28 cellular contexts compared by ENCODE assay signal in genomic region chr5:112895682-112896081, GRCh38. TPM values are rescaled to one million over a fixed set of nuclear protein-coding genes. Genes with fewer than 3 reads are reported as not detected.
DNase-seq lines count a peak whose midpoint lies in the region; ATAC-seq and TF ChIP-seq lines count a peak whose summit lies in the region.
"Had no signal": no experiment of that assay in that cellular context is flagged by ENCODE, and none has a peak within 500 bp of the region (broad histone marks: within the 10 kb centered on the region; RNA-seq: fewer than 3 reads in every experiment).

No MANE protein-coding gene starts in this region.

- H3K4me3 ChIP-seq in CD4-positive, alpha-beta memory T cell (ENCODE audit: low read length in 2 of 2): no peak overlapping the region
- H3K4me3 ChIP-seq: A549, neural progenitor cell, sigmoid colon, tibial nerve had no signal

- peaks cover 16% of the 10 kb centered on the region for H3K36me3 ChIP-seq in CD4-positive, alpha-beta memory T cell (ENCODE audit: insufficient read depth, low read length)

- no peak overlapping the region for H3K4me3 Mint-ChIP-seq in CD4-positive, alpha-beta memory T cell
- no peak overlapping the region for H3K4me3 Mint-ChIP-seq in activated T-helper 17 cell treated with anti-CD3 and anti-CD28 coated beads, Interleukin-2, amount 50 U/mL, for 72 hours
- H3K4me3 Mint-ChIP-seq: activated CD4-positive, alpha-beta T cell treated with anti-CD3 and anti-CD28 coated beads, Interleukin-2, amount 10 ng/mL, durations not matched to agents 7 days and 5 days; activated CD8-positive, alpha-beta memory T cell treated with anti-CD3 and anti-CD28 coated beads, Interleukin-2, amount 10 ng/mL, durations not matched to agents 7 days and 5 days; neural progenitor cell; stimulated activated naive CD8-positive, alpha-beta T cell treated with anti-CD3 and anti-CD28 coated beads, Interleukin-15, amount 100 ng/mL, for 72 hours had no signal

- no peak for DNase-seq in CD4-positive, alpha-beta memory T cell
- DNase-seq in left cardiac atrium: no peak
- peak; percentile 28 for DNase-seq in putamen (ENCODE audit: low spot score)
- no peak for DNase-seq in HEK293T (ENCODE audit: extremely low spot score)
- DNase-seq: activated CD4-positive, alpha-beta T cell treated with anti-CD3 and anti-CD28 coated beads, Interleukin-2, amount 10 ng/mL, durations not matched to agents 7 days and 5 days; activated CD8-positive, alpha-beta memory T cell treated with anti-CD3 and anti-CD28 coated beads, Interleukin-2, amount 10 ng/mL, durations not matched to agents 7 days and 5 days; activated naive CD4-positive, alpha-beta T cell treated with anti-CD3 and anti-CD28 coated beads, Interleukin-2, amount 50 U/mL, for 16 hours; central memory CD4-positive, alpha-beta T cell; dermis blood vessel endothelial cell; H7; IMR-90; islet precursor cell; NCI-H1092; NCI-H187; NCI-H2171; NCI-H510A treated with DMSO at 0.1 percent for 48 hours; posterior cingulate gyrus; SHP77 treated with DMSO at 0.1 percent for 48 hours; sigmoid colon; stimulated activated CD4-positive, alpha-beta T cell treated with anti-CD3 and anti-CD28 coated beads, Interleukin-15, amount 100 ng/mL, for 24 hours; stimulated activated naive CD8-positive, alpha-beta T cell treated with anti-CD3 and anti-CD28 coated beads, Interleukin-15, amount 100 ng/mL, for 72 hours had no signal

- no peak for ATAC-seq in activated T-helper 17 cell treated with anti-CD3 and anti-CD28 coated beads, Interleukin-2, amount 50 U/mL, for 72 hours (replicated peaks)
- ATAC-seq in left cardiac atrium (peak; percentile 69 to 77), GM21390 (IDR thresholded peaks at IDR 0.05; ENCODE audit: unreplicated experiment) (no peak), GM21737 (IDR thresholded peaks at IDR 0.05; ENCODE audit: unreplicated experiment) (no peak)
- no peak for ATAC-seq in activated CD4-positive, CD25-positive, alpha-beta regulatory T cell treated with anti-CD3 and anti-CD28 coated beads, Interleukin-2, amount 50 U/mL, for 24 hours
- ATAC-seq: activated CD8-positive, alpha-beta memory T cell treated with anti-CD3 and anti-CD28 coated beads, Interleukin-2, amount 10 ng/mL, durations not matched to agents 7 days and 5 days; stimulated activated naive CD8-positive, alpha-beta T cell treated with anti-CD3 and anti-CD28 coated beads, Interleukin-15, amount 100 ng/mL, for 72 hours had no signal

- POLR2A ChIA-PET in CD4-positive, alpha-beta memory T cell (lab: Charles Lee; ENCODE audit: partially characterized antibody): no interaction called here
- POLR2A ChIA-PET in HEK293T (lab: Yijun Ruan, JAX): no interaction called here

- peaks cover 21 to 28% (median 25%) of the 10 kb centered on the region in 4 donors for H3K4me1 Mint-ChIP-seq in CD4-positive, alpha-beta memory T cell
- H3K4me1 Mint-ChIP-seq in activated T-helper 17 cell treated with anti-CD3 and anti-CD28 coated beads, Interleukin-2, amount 50 U/mL, for 72 hours: peaks cover 17% of the 10 kb centered on the region
- H3K4me1 Mint-ChIP-seq: stimulated activated naive CD8-positive, alpha-beta T cell treated with anti-CD3 and anti-CD28 coated beads, Interleukin-15, amount 100 ng/mL, for 72 hours had no signal

- CTCF ChIA-PET in CD4-positive, alpha-beta memory T cell (lab: Charles Lee; ENCODE audit: partially characterized antibody): interaction anchor here (0.8 to 2.3 kb wide), 5 partner anchors 17 to 215 kb away, joined by 3 to 7 read pairs (median 3); no protein-coding TSS in a partner anchor
- CTCF ChIA-PET in HEK293T (lab: Yijun Ruan, JAX): interaction anchor here (1.1 kb wide), 1 partner anchor 26 kb away, joined by 4 read pairs; the partner anchor contains the start of gene REEP5

- H3K27ac ChIP-seq in CD4-positive, alpha-beta memory T cell (ENCODE audit: low read depth, low read length): no peak overlapping the region
- H3K27ac ChIP-seq: A549, neural progenitor cell, tibial nerve had no signal

- no peaks in the 10 kb centered on the region for H3K9me3 ChIP-seq in CD4-positive, alpha-beta memory T cell (ENCODE audit: control insufficient read depth in 1 of 2, low read length in 2 of 2)
- H3K9me3 ChIP-seq: A549, sigmoid colon, tibial nerve had no signal

- peaks cover 36 to 59% of the 10 kb centered on the region in 2 donors for H3K36me3 Mint-ChIP-seq in CD4-positive, alpha-beta memory T cell
- H3K36me3 Mint-ChIP-seq in activated T-helper 17 cell treated with anti-CD3 and anti-CD28 coated beads, Interleukin-2, amount 50 U/mL, for 72 hours (ENCODE audit: low read depth): peaks cover 85% of the 10 kb centered on the region

- H3K27me3 ChIP-seq in CD4-positive, alpha-beta memory T cell (ENCODE audit: insufficient read depth, low read length): no peaks in the 10 kb centered on the region
- H3K27me3 ChIP-seq: neural progenitor cell, sigmoid colon, tibial nerve had no signal

- no peaks in the 10 kb centered on the region for H3K27me3 Mint-ChIP-seq in CD4-positive, alpha-beta memory T cell
- no peaks in the 10 kb centered on the region for H3K27me3 Mint-ChIP-seq in activated T-helper 17 cell treated with anti-CD3 and anti-CD28 coated beads, Interleukin-2, amount 50 U/mL, for 72 hours
- H3K27me3 Mint-ChIP-seq: activated CD4-positive, alpha-beta T cell treated with anti-CD3 and anti-CD28 coated beads, Interleukin-2, amount 10 ng/mL, durations not matched to agents 7 days and 5 days; activated CD8-positive, alpha-beta memory T cell treated with anti-CD3 and anti-CD28 coated beads, Interleukin-2, amount 10 ng/mL, durations not matched to agents 7 days and 5 days; stimulated activated naive CD8-positive, alpha-beta T cell treated with anti-CD3 and anti-CD28 coated beads, Interleukin-15, amount 100 ng/mL, for 72 hours had no signal

- H3K9me3 Mint-ChIP-seq in CD4-positive, alpha-beta memory T cell: peaks cover 0 to 2% (median 0%) of the 10 kb centered on the region in 8 donors
- H3K9me3 Mint-ChIP-seq in activated T-helper 17 cell treated with anti-CD3 and anti-CD28 coated beads, Interleukin-2, amount 50 U/mL, for 72 hours: no peaks in the 10 kb centered on the region
- H3K9me3 Mint-ChIP-seq: activated CD4-positive, alpha-beta T cell treated with anti-CD3 and anti-CD28 coated beads, Interleukin-2, amount 10 ng/mL, durations not matched to agents 7 days and 5 days; neural progenitor cell; stimulated activated naive CD8-positive, alpha-beta T cell treated with anti-CD3 and anti-CD28 coated beads, Interleukin-15, amount 100 ng/mL, for 72 hours had no signal

- no peaks in the 10 kb centered on the region for H3K4me1 ChIP-seq in CD4-positive, alpha-beta memory T cell (ENCODE audit: insufficient read depth, low read length)
- H3K4me1 ChIP-seq: A549, neural progenitor cell had no signal

- H3K27ac Mint-ChIP-seq in CD4-positive, alpha-beta memory T cell: peak overlapping the region in 5 of 7 donors; percentile 20 to 68 (median 32)
- peak overlapping the region; percentile 70 for H3K27ac Mint-ChIP-seq in activated T-helper 17 cell treated with anti-CD3 and anti-CD28 coated beads, Interleukin-2, amount 50 U/mL, for 72 hours
- H3K27ac Mint-ChIP-seq: activated CD4-positive, alpha-beta T cell treated with anti-CD3 and anti-CD28 coated beads, Interleukin-2, amount 10 ng/mL, durations not matched to agents 7 days and 5 days; activated CD8-positive, alpha-beta memory T cell treated with anti-CD3 and anti-CD28 coated beads, Interleukin-2, amount 10 ng/mL, durations not matched to agents 7 days and 5 days; neural progenitor cell; stimulated activated naive CD8-positive, alpha-beta T cell treated with anti-CD3 and anti-CD28 coated beads, Interleukin-15, amount 100 ng/mL, for 72 hours had no signal

- intact Hi-C loops in CD4-positive, alpha-beta memory T cell (cut with micrococcal nuclease): no loop called here
- intact Hi-C loops in left cardiac atrium (cut with DNase I): no loop called here

TF ChIP-seq in HEK293T, 16 proteins besides CTCF, POLR2A, EP300 and RAD21:
- no peak for TF ChIP-seq TARDBP (IDR thresholded peaks at IDR 0.05)
- TF ChIP-seq ZNF384 (IDR thresholded peaks at IDR 0.05): no peak
- no peak for TF ChIP-seq FOXM1 (IDR thresholded peaks at IDR 0.05; ENCODE audit: borderline replicate concordance)
- TF ChIP-seq FOXA1 (IDR thresholded peaks at IDR 0.05): no peak
- TF ChIP-seq NFRKB (IDR thresholded peaks at IDR 0.05): no peak
- no peak for TF ChIP-seq FOXK2 (IDR thresholded peaks at IDR 0.05)
- no peak for TF ChIP-seq SP1 (IDR thresholded peaks at IDR 0.05)
- TF ChIP-seq ARNT (IDR thresholded peaks at IDR 0.05): no peak
- TF ChIP-seq SUZ12 (IDR thresholded peaks at IDR 0.05): no peak
- TF ChIP-seq HDGF (IDR thresholded peaks at IDR 0.05; ENCODE audit: borderline replicate concordance): no peak
- no peak for TF ChIP-seq BHLHE40 (IDR thresholded peaks at IDR 0.05; ENCODE audit: borderline replicate concordance)
- no peak for TF ChIP-seq LEF1 (IDR thresholded peaks at IDR 0.05; ENCODE audit: borderline replicate concordance)
- no peak for TF ChIP-seq ELF4 (IDR thresholded peaks at IDR 0.05)
- no peak for TF ChIP-seq PKNOX1 (IDR thresholded peaks at IDR 0.05)
- no peak for TF ChIP-seq L3MBTL2 (conservative IDR thresholded peaks at IDR 0.05)

RNA-seq across cellular contexts. Expression of gene REEP5, which starts 26.3 kb away (rescaled TPM):
- 10 to 100 TPM; 55.6 to 61.1 TPM for total RNA-seq in CD4-positive, alpha-beta memory T cell
- polyA plus RNA-seq in CD4-positive, alpha-beta memory T cell: 100 to 1,000 TPM; 113 to 117 TPM
- total RNA-seq in activated T-helper 17 cell treated with anti-CD3 and anti-CD28 coated beads, Interleukin-2, amount 50 U/mL, for 72 hours: 10 to 100 TPM; 42.3 to 80.3 TPM
- total RNA-seq in left cardiac atrium: 100 to 1,000 TPM; 105 to 135 TPM

RNA-seq across cellular contexts. Expression of gene SRP19, which starts 34.6 kb away (rescaled TPM):
- 10 to 100 TPM; 51.4 to 54.4 TPM for total RNA-seq in CD4-positive, alpha-beta memory T cell
- 100 to 1,000 TPM; 150 to 163 TPM for polyA plus RNA-seq in CD4-positive, alpha-beta memory T cell
- 10 to 100 TPM; 25.4 to 60.3 TPM for total RNA-seq in activated T-helper 17 cell treated with anti-CD3 and anti-CD28 coated beads, Interleukin-2, amount 50 U/mL, for 72 hours
- total RNA-seq in left cardiac atrium: 10 to 100 TPM; 28.5 to 39.6 TPM

Comparison
In these comparisons a context has a peak if more than half of its experiments do, and no peak if none do; other contexts are left out.
1. ATAC-seq: peak in left cardiac atrium (2 of 2); none in activated T-helper 17 cell treated with anti-CD3 and anti-CD28 coated beads, Interleukin-2, amount 50 U/mL, for 72 hours (single experiment), GM21390 (single experiment), GM21737 (single experiment) and activated CD4-positive, CD25-positive, alpha-beta regulatory T cell treated with anti-CD3 and anti-CD28 coated beads, Interleukin-2, amount 50 U/mL, for 24 hours (0 of 2).